ENCODE assay signal across 31 cellular contexts in the genomic region with DNA sequence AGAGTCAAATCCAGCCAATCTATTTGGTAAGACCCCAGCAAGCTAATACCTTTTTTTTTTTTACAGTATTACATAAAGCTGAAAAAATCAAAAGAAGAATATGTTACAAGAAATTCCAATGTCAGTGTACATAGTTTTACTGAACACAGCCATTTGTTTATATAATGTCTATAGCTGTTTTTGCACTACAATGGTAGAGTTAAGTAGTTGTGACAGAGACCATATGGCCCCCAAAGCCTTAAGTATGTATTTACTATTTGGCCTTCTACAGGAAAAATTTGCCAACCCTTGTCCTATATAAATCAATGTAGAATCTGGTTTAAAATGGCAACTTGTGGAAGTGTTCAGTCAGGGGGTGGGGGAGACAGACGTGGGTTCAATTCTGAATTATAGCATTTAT.
DNase-seq lines count a peak whose midpoint lies in the region; ATAC-seq, FAIRE-seq and TF ChIP-seq lines count a peak whose summit lies in the region.
"Had no signal": no experiment of that assay in that cellular context is flagged by ENCODE, and none has a peak within 500 bp of the region (broad histone marks: within the 10 kb centered on the region; RNA-seq: fewer than 3 reads in every experiment).

No MANE protein-coding gene starts in this region.

- H4K20me1 ChIP-seq in GM23248 (ENCODE audit: insufficient read depth) (no peaks in the 10 kb centered on the region), astrocyte (ENCODE audit: insufficient read depth, low read length) (no peaks in the 10 kb centered on the region)
- H4K20me1 ChIP-seq: BLaER1 had no signal

- no peaks in the 10 kb centered on the region for H3K27me3 Mint-ChIP-seq in astrocyte (ENCODE audit: low read depth, unreplicated experiment)
- H3K27me3 Mint-ChIP-seq: activated CD4-positive, alpha-beta memory T cell treated with anti-CD3 and anti-CD28 coated beads, Interleukin-2, amount 10 ng/mL, durations not matched to agents 7 days and 5 days; brain; stimulated activated memory B cell treated with anti-CD40 and anti-IgM and Interleukin-4, amounts not matched to agents 10 μg/mL and 1 μg/mL and 100 μg/mL, for 72 hours had no signal

- no peak overlapping the region for H3K4me3 ChIP-seq in GM23248
- H3K4me3 ChIP-seq in astrocyte (ENCODE audit: insufficient read depth, low read depth, low read length) = no peak overlapping the region
- H3K4me3 ChIP-seq in muscle layer of colon (ENCODE audit: low read depth in 1 of 2, low read length in 2 of 2) = no peak overlapping the region
- H3K4me3 ChIP-seq in suprapubic skin = no peak overlapping the region
- no peak overlapping the region for H3K4me3 ChIP-seq in ascending aorta
- no peak overlapping the region for H3K4me3 ChIP-seq in foreskin fibroblast (ENCODE audit: low read depth in 1 of 2, low read length in 2 of 2)
- H3K4me3 ChIP-seq: BLaER1, gastroesophageal sphincter had no signal

- in situ Hi-C loops in GM23248 (cut with MboI) = no loop called here

- peak overlapping the region; percentile 59 for H3K27ac ChIP-seq in GM23248
- peak overlapping the region; percentile 56 for H3K27ac ChIP-seq in astrocyte (ENCODE audit: low read depth, low read length)
- peak overlapping the region; percentile 41 for H3K27ac ChIP-seq in muscle layer of colon (ENCODE audit: low read depth, low read length)
- peak overlapping the region; percentile 5 for H3K27ac ChIP-seq in suprapubic skin
- H3K27ac ChIP-seq in ascending aorta = no peak overlapping the region
- H3K27ac ChIP-seq: BLaER1 had no signal

- H3K79me2 ChIP-seq in GM23248 (ENCODE audit: insufficient read depth) (peaks cover 12% of the 10 kb centered on the region), astrocyte (ENCODE audit: insufficient read depth, low read length) (peaks cover 20% of the 10 kb centered on the region)

- H3K9ac ChIP-seq in GM23248 (peak overlapping the region; percentile 17; the same call in 1 of the 2 replicates), astrocyte (ENCODE audit: low read length) (no peak overlapping the region), muscle layer of colon (ENCODE audit: low read length) (no peak overlapping the region)
- H3K9ac ChIP-seq: BLaER1 had no signal

- H3K27ac Mint-ChIP-seq in astrocyte (ENCODE audit: unreplicated experiment) = no peak overlapping the region
- H3K27ac Mint-ChIP-seq: stimulated activated memory B cell treated with anti-CD40 and anti-IgM and Interleukin-4, amounts not matched to agents 10 μg/mL and 1 μg/mL and 100 μg/mL, for 72 hours had no signal

- TF ChIP-seq POLR2A in suprapubic skin (IDR thresholded peaks at IDR 0.05) = no peak

- no peaks in the 10 kb centered on the region for H3K9me3 Mint-ChIP-seq in astrocyte (ENCODE audit: unreplicated experiment)
- H3K9me3 Mint-ChIP-seq: brain; stimulated activated memory B cell treated with anti-CD40 and anti-IgM and Interleukin-4, amounts not matched to agents 10 μg/mL and 1 μg/mL and 100 μg/mL, for 72 hours had no signal

- H3K36me3 Mint-ChIP-seq in astrocyte (ENCODE audit: low read depth, unreplicated experiment) = peaks cover 2% of the 10 kb centered on the region

- H3K9me3 ChIP-seq in GM23248 (ENCODE audit: low read depth) = no peaks in the 10 kb centered on the region
- H3K9me3 ChIP-seq in astrocyte (ENCODE audit: insufficient read depth, low read depth, low read length) = no peaks in the 10 kb centered on the region
- no peaks in the 10 kb centered on the region for H3K9me3 ChIP-seq in muscle layer of colon (ENCODE audit: low read length)
- H3K9me3 ChIP-seq in suprapubic skin = no peaks in the 10 kb centered on the region
- no peaks in the 10 kb centered on the region for H3K9me3 ChIP-seq in ascending aorta
- H3K9me3 ChIP-seq: BLaER1, gastroesophageal sphincter had no signal

- no peak for ATAC-seq in GM21576 (IDR thresholded peaks at IDR 0.05; ENCODE audit: unreplicated experiment)
- ATAC-seq: HepG2; Panc1; stimulated activated memory B cell treated with anti-CD40 and anti-IgM and Interleukin-4, amounts not matched to agents 10 μg/mL and 1 μg/mL and 100 μg/mL, for 72 hours had no signal

- WGBS in GM23248 (ENCODE audit: low coverage in 1 of 2, low lambda C conversion rate in 2 of 2, missing lambda C conversion rate in 2 of 2), 2 experiments = 86 to 97% methylated on average over 1 of the region's 1 CpG
- 83% methylated on average over 1 of the region's 1 CpG for whole genome bisulfite sequencing in suprapubic skin

- H3K4me2 ChIP-seq in GM23248 (ENCODE audit: unreplicated experiment) = peak overlapping the region; percentile 69
- H3K4me2 ChIP-seq in astrocyte (ENCODE audit: low read length) = peak overlapping the region; percentile 42
- H3K4me2 ChIP-seq: BLaER1 had no signal

- H3K4me1 ChIP-seq in GM23248 (ENCODE audit: insufficient read depth) (peaks cover 27% of the 10 kb centered on the region), astrocyte (ENCODE audit: insufficient read depth, low read length) (peaks cover 26% of the 10 kb centered on the region), muscle layer of colon (ENCODE audit: insufficient read depth, low read length) (peaks cover 34% of the 10 kb centered on the region), suprapubic skin (peaks cover 13% of the 10 kb centered on the region), ascending aorta (no peaks in the 10 kb centered on the region)

- H2AFZ ChIP-seq in GM23248 (no peak overlapping the region), astrocyte (ENCODE audit: low read depth, low read length) (no peak overlapping the region)

- DNase-seq in GM23248 (no peak), astrocyte (ENCODE audit: low read depth) (no peak), suprapubic skin (ENCODE audit: low spot score in 2 of 2) (no peak), ascending aorta (ENCODE audit: low spot score in 2 of 2) (no peak), D721Med (ENCODE audit: insufficient read length, low spot score) (no peak), foreskin fibroblast (no peak)
- DNase-seq: activated CD4-positive, alpha-beta memory T cell treated with anti-CD3 and anti-CD28 coated beads, Interleukin-2, amount 10 ng/mL, durations not matched to agents 7 days and 5 days; activated CD8-positive, alpha-beta memory T cell treated with anti-CD3 and anti-CD28 coated beads, Interleukin-2, amount 50 U/mL, for 4 hours; activated naive CD4-positive, alpha-beta T cell treated with Interleukin-2 at 50 U/mL for 16 hours; cerebellar nuclear complex; DMS153; hippocampal formation; Karpas-422; mammary epithelial cell; NCI-H1930; NCI-H526; nucleus accumbens; Right ventricle myocardium superior; SW 1271; T-helper 9 cell had no signal

- no peaks in the 10 kb centered on the region for H3K9me2 ChIP-seq in GM23248 (ENCODE audit: insufficient read depth)

- no peak for TF ChIP-seq EP300 in suprapubic skin (IDR thresholded peaks at IDR 0.05)

- H3K27me3 ChIP-seq in GM23248 (replicated peaks; ENCODE audit: insufficient read depth) = no peaks in the 10 kb centered on the region
- H3K27me3 ChIP-seq in astrocyte (ENCODE audit: insufficient read depth, low read length) = no peaks in the 10 kb centered on the region
- no peaks in the 10 kb centered on the region for H3K27me3 ChIP-seq in muscle layer of colon (ENCODE audit: control insufficient read depth in 1 of 2, insufficient read depth in 2 of 2, low read length in 2 of 2)
- no peaks in the 10 kb centered on the region for H3K27me3 ChIP-seq in suprapubic skin
- no peaks in the 10 kb centered on the region for H3K27me3 ChIP-seq in ascending aorta
- H3K27me3 ChIP-seq: BLaER1, gastroesophageal sphincter had no signal

- H3K4me1 Mint-ChIP-seq in astrocyte (ENCODE audit: low read depth, unreplicated experiment) = peaks cover 2% of the 10 kb centered on the region

- peaks cover 37% of the 10 kb centered on the region for H3F3A ChIP-seq in GM23248 (ENCODE audit: insufficient read depth)

- H3K36me3 ChIP-seq in GM23248 (ENCODE audit: low read depth) (peaks cover 19% of the 10 kb centered on the region; the same call in 1 of the 2 replicates), astrocyte (ENCODE audit: insufficient read depth, low read length) (peaks cover 16% of the 10 kb centered on the region), muscle layer of colon (ENCODE audit: insufficient read depth, low read length) (peaks cover 17% of the 10 kb centered on the region), suprapubic skin (no peaks in the 10 kb centered on the region), ascending aorta (peaks cover 4% of the 10 kb centered on the region in 2 donors)
- H3K36me3 ChIP-seq: BLaER1 had no signal

- intact Hi-C loops in ascending aorta (cut with DNase I) = no loop called here

- FAIRE-seq in astrocyte (lab: Jason Lieb, UNC) (no peak), D721Med (lab: Jason Lieb, UNC) (no peak)
- FAIRE-seq: GM12892, HepG2, urothelium cell line had no signal

- no peak overlapping the region for H3K4me3 Mint-ChIP-seq in astrocyte (ENCODE audit: unreplicated experiment)
- H3K4me3 Mint-ChIP-seq: activated CD4-positive, alpha-beta memory T cell treated with anti-CD3 and anti-CD28 coated beads, Interleukin-2, amount 10 ng/mL, durations not matched to agents 7 days and 5 days; activated T-helper 1 cell treated with anti-CD3 and anti-CD28 coated beads, Interleukin-12 subunit alpha, Interleukin-12 subunit beta, Interleukin-2, Interleukin-4 antibody, amounts not matched to agents 30 ng/mL and 10 ng/mL and 1 ng/mL, durations not matched to agents 14 hours and 24 hours and 36 hours; brain; stimulated activated memory B cell treated with anti-CD40 and anti-IgM and Interleukin-4, amounts not matched to agents 10 μg/mL and 1 μg/mL and 100 μg/mL, for 72 hours had no signal

- TF ChIP-seq CTCF in astrocyte (IDR thresholded peaks at IDR 0.05; ENCODE audit: insufficient read depth, low read depth, low read length) (no peak), suprapubic skin (IDR thresholded peaks at IDR 0.05) (no peak), ascending aorta (IDR thresholded peaks at IDR 0.05) (no peak), D721Med (IDR thresholded peaks at IDR 0.05; ENCODE audit: insufficient read depth, missing control alignments) (no peak), foreskin fibroblast (IDR thresholded peaks at IDR 0.05; ENCODE audit: low read depth, low read length) (no peak)

Comparison
In these comparisons a context has a peak if more than half of its experiments do, and no peak if none do; other contexts are left out.
1. H3K27ac ChIP-seq: peak in GM23248 (single experiment), astrocyte (single experiment), muscle layer of colon (single experiment) and suprapubic skin (single experiment); none in ascending aorta (0 of 2).